In the genomic region with DNA sequence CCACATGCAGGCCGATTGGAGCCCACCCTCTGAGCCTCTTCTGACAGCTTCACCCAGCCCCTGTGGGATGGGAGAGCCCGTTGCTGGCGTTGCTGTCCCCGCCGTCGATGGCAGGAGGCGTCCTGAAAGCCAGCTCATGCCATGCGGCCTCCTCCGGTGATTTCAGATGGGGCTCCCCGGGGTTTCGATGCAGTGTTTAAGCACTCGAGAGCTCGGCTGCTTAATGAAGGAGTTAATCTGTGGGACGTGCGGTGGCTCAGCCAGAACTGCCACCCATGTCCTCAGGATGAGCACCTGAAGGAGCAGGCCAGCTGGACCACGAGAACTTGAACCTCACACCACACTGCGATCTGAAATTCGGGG, we compare ENCODE assay signal across 1 cellular context.
A peak's percentile ranks its signal among the peaks of the same experiment; 100 is the strongest.
TF ChIP-seq lines count a peak whose summit lies in the region.

No MANE protein-coding gene starts in this region.

TF ChIP-seq in HEK293, 187 proteins besides CTCF, POLR2A, EP300 and RAD21 (continued from another document):
- TF ChIP-seq, protein P1, sequence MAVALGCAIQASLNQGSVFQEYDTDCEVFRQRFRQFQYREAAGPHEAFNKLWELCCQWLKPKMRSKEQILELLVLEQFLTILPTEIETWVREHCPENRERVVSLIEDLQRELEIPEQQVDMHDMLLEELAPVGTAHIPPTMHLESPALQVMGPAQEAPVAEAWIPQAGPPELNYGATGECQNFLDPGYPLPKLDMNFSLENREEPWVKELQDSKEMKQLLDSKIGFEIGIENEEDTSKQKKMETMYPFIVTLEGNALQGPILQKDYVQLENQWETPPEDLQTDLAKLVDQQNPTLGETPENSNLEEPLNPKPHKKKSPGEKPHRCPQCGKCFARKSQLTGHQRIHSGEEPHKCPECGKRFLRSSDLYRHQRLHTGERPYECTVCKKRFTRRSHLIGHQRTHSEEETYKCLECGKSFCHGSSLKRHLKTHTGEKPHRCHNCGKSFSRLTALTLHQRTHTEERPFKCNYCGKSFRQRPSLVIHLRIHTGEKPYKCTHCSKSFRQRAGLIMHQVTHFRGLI (tag by site-specific recombination; IDR thresholded peaks at IDR 0.05) = no peak
- TF ChIP-seq, protein P2, sequence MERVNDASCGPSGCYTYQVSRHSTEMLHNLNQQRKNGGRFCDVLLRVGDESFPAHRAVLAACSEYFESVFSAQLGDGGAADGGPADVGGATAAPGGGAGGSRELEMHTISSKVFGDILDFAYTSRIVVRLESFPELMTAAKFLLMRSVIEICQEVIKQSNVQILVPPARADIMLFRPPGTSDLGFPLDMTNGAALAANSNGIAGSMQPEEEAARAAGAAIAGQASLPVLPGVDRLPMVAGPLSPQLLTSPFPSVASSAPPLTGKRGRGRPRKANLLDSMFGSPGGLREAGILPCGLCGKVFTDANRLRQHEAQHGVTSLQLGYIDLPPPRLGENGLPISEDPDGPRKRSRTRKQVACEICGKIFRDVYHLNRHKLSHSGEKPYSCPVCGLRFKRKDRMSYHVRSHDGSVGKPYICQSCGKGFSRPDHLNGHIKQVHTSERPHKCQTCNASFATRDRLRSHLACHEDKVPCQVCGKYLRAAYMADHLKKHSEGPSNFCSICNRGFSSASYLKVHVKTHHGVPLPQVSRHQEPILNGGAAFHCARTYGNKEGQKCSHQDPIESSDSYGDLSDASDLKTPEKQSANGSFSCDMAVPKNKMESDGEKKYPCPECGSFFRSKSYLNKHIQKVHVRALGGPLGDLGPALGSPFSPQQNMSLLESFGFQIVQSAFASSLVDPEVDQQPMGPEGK (tag by site-specific recombination; IDR thresholded peaks at IDR 0.05) = no peak
- TF ChIP-seq ZFP69B (tag by site-specific recombination; IDR thresholded peaks at IDR 0.05) (no peak), BCL11A (tag by site-specific recombination; IDR thresholded peaks at IDR 0.05; ENCODE audit: low read depth) (no peak), ZXDB (tag by site-specific recombination; IDR thresholded peaks at IDR 0.05) (no peak), ZIC2 (tag by site-specific recombination; IDR thresholded peaks at IDR 0.05) (peak; percentile 16; the same call in 1 of the 2 replicates)
- TF ChIP-seq, protein P3, sequence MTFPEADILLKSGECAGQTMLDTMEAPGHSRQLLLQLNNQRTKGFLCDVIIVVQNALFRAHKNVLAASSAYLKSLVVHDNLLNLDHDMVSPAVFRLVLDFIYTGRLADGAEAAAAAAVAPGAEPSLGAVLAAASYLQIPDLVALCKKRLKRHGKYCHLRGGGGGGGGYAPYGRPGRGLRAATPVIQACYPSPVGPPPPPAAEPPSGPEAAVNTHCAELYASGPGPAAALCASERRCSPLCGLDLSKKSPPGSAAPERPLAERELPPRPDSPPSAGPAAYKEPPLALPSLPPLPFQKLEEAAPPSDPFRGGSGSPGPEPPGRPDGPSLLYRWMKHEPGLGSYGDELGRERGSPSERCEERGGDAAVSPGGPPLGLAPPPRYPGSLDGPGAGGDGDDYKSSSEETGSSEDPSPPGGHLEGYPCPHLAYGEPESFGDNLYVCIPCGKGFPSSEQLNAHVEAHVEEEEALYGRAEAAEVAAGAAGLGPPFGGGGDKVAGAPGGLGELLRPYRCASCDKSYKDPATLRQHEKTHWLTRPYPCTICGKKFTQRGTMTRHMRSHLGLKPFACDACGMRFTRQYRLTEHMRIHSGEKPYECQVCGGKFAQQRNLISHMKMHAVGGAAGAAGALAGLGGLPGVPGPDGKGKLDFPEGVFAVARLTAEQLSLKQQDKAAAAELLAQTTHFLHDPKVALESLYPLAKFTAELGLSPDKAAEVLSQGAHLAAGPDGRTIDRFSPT (tag by site-specific recombination; IDR thresholded peaks at IDR 0.05) = no peak
